ENCODE assay signal across 10 cellular contexts in the genomic region with DNA sequence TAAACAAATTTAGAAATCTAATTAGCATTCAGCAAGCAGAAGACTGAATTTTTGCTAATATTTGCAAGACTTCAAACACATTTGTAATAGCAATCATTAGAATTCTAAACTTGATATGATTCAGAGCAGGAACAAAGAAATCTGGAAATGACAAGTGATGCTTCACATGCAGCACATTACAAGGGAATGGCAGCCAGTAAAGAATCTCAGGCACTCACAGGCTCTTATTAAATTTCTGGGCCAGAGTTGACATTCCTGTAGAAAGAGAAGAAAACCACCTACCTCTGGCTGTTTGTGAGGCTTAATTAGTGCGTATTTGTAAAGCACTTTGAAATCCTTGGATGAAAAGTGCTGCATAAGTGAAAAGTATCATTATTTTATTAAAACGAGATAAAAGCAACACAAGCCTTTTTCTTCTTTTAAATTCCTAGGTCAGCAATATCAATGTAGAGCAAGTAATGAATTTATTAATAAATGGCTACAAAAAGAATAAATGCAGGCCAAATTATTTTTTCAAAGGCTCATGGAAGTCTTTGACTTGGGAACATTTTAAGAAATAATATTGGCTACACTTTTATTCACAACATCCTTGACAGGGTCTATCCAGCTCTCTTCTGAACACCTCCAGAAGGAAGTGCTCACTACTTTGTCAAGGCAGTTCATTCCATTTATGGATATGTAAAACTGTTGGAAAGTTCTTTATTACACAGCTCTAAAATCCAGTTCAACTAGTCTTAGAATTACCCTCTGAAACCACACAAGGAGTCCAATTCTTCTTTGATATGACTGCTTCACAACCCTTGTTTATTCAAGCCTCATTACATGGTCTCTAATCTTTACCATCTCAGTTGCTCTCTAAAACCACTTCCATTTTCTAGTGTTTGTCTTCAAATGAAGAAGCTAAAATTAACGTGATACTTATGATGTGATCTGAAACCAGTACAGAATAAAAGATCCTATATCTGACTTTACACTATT. TPM values are rescaled to one million over a fixed set of nuclear protein-coding genes. Genes with fewer than 3 reads are reported as not detected.
A peak's percentile ranks its signal among the peaks of the same experiment; 100 is the strongest.
DNase-seq lines count a peak whose midpoint lies in the region; ATAC-seq and TF ChIP-seq lines count a peak whose summit lies in the region.
"Had no signal": no experiment of that assay in that cellular context is flagged by ENCODE, and none has a peak within 500 bp of the region (broad histone marks: within the 10 kb centered on the region; RNA-seq: fewer than 3 reads in every experiment).

No MANE protein-coding gene starts in this region.

- CTCF ChIA-PET in CD8-positive, alpha-beta T cell (lab: Charles Lee), result no interaction called here

- no peaks in the 10 kb centered on the region for H3K4me1 ChIP-seq in CD8-positive, alpha-beta T cell (ENCODE audit: insufficient read depth, low read length)
- H3K4me1 ChIP-seq: tibial nerve had no signal

- no peaks in the 10 kb centered on the region for H3K27me3 ChIP-seq in CD8-positive, alpha-beta T cell (ENCODE audit: insufficient read depth, low read length)
- H3K27me3 ChIP-seq: tibial nerve had no signal

- no peaks in the 10 kb centered on the region for H3K27me3 Mint-ChIP-seq in CD8-positive, alpha-beta T cell (ENCODE audit: low read depth)
- H3K27me3 Mint-ChIP-seq: dendritic cell treated with granulocyte-macrophage colony-stimulating factor and Interleukin-4, amounts not matched to agents 40 ng/mL and 50 ng/mL, for 4 days had no signal

- intact Hi-C loops in CD8-positive, alpha-beta T cell (cut with DNase I, micrococcal nuclease), result loop anchor here (10.0 kb wide), 1 partner anchor 1389 kb away; the partner anchor contains the start of gene FMO4 (in 2 of the 2)

- H3K4me3 Mint-ChIP-seq in CD8-positive, alpha-beta T cell, result no peak overlapping the region
- H3K4me3 Mint-ChIP-seq: dendritic cell treated with granulocyte-macrophage colony-stimulating factor and Interleukin-4, amounts not matched to agents 40 ng/mL and 50 ng/mL, for 4 days had no signal

- H3K36me3 Mint-ChIP-seq in CD8-positive, alpha-beta T cell, result peaks cover 7% of the 10 kb centered on the region

- H3K4me1 Mint-ChIP-seq in CD8-positive, alpha-beta T cell (ENCODE audit: low read depth), result peaks cover 6% of the 10 kb centered on the region

- ATAC-seq in CD8-positive, alpha-beta T cell, result peak; percentile 46
- ATAC-seq in GM18870 (IDR thresholded peaks at IDR 0.05; ENCODE audit: unreplicated experiment) (peak; percentile 44), HG03342 (IDR thresholded peaks at IDR 0.05; ENCODE audit: unreplicated experiment) (peak; percentile 52), omental fat pad (ENCODE audit: low FRiP score) (no peak)

- H3K9me3 Mint-ChIP-seq in CD8-positive, alpha-beta T cell, result no peaks in the 10 kb centered on the region
- H3K9me3 Mint-ChIP-seq: dendritic cell treated with granulocyte-macrophage colony-stimulating factor and Interleukin-4, amounts not matched to agents 40 ng/mL and 50 ng/mL, for 4 days had no signal

- DNase-seq in CD8-positive, alpha-beta T cell, result no peak
- DNase-seq in astrocyte of the hippocampus (ENCODE audit: low read depth, low spot score) (peak; percentile 66), RPMI8226 (no peak), omental fat pad (ENCODE audit: low spot score) (no peak), putamen (ENCODE audit: low spot score) (no peak), NCI-H748 (lab: John Stamatoyannopoulos, UW; ENCODE audit: unreplicated experiment) (no peak)

- H3K27ac Mint-ChIP-seq in CD8-positive, alpha-beta T cell, result peak overlapping the region; percentile 55
- H3K27ac Mint-ChIP-seq: dendritic cell treated with granulocyte-macrophage colony-stimulating factor and Interleukin-4, amounts not matched to agents 40 ng/mL and 50 ng/mL, for 4 days had no signal

- no peak for TF ChIP-seq CTCF in CD8-positive, alpha-beta T cell (IDR thresholded peaks at IDR 0.05)
- no peak for TF ChIP-seq CTCF in omental fat pad (IDR thresholded peaks at IDR 0.05)

- no peaks in the 10 kb centered on the region for H3K36me3 ChIP-seq in CD8-positive, alpha-beta T cell (ENCODE audit: insufficient read depth, low read length)

- H3K9me3 ChIP-seq in CD8-positive, alpha-beta T cell (ENCODE audit: low read length), result no peaks in the 10 kb centered on the region
- H3K9me3 ChIP-seq: tibial nerve had no signal

- POLR2A ChIA-PET in CD8-positive, alpha-beta T cell (lab: Charles Lee), result interaction anchor here (0.5 to 0.6 kb wide), 2 partner anchors 23 to 90 kb away, joined by 3 read pairs; no protein-coding TSS in a partner anchor

- H3K27ac ChIP-seq in CD8-positive, alpha-beta T cell (ENCODE audit: low read depth, low read length), result no peak overlapping the region
- H3K27ac ChIP-seq: tibial nerve had no signal

- H3K4me3 ChIP-seq in CD8-positive, alpha-beta T cell (ENCODE audit: low read depth, low read length), result no peak overlapping the region
- H3K4me3 ChIP-seq: tibial nerve had no signal

RNA-seq across cellular contexts. Expression of gene SCYL3, which starts 32.1 kb away (rescaled TPM):
- total RNA-seq in CD8-positive, alpha-beta T cell, result 1 to 10 TPM; 3.3 to 3.7 TPM
- 10 to 100 TPM in 2 of 4 donors, 1 to 10 TPM in 2; 7.0 to 17.2 (median 10.9) TPM for total RNA-seq in omental fat pad
